Comparison of ENCODE assay signal across 23 cellular contexts in the genomic region with DNA sequence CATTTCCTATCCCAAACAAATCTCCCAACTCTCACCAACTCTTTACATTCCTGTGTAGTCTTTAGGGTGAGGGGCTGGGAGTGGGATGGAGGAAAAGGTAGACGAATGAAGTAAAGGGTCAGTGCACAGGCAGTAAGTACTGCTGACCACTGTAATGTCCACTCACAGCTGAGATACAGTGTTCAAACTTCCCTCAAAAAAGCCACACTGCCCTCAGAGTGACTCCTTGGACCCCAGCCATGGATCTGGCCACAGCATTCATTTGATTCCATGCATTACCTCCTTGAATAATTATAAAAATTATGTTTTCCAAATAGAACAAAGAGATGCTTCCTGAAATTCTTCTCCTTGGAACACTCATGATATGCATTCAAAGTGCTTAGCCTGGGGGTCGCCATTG.
"Had no signal": no experiment of that assay in that cellular context is flagged by ENCODE, and none has a peak within 500 bp of the region (broad histone marks: within the 10 kb centered on the region; RNA-seq: fewer than 3 reads in every experiment).

No MANE protein-coding gene starts in this region.

- H3K27me3 ChIP-seq: adrenal gland, cardiac muscle cell, dorsolateral prefrontal cortex, neural progenitor cell, stomach had no signal

- H3K9ac ChIP-seq: neural progenitor cell had no signal

- H3K27ac Mint-ChIP-seq: activated B cell treated with CpG ODN at 0.5 μM for 24 hours; activated CD8-positive, alpha-beta T cell treated with anti-CD3 and anti-CD28 coated beads for 36 hours; activated naive CD4-positive, alpha-beta T cell treated with anti-CD3 and anti-CD28 coated beads, Interleukin-2, amount 50 U/mL, for 24 hours; activated T-cell treated with anti-CD3 and anti-CD28 coated beads, Interleukin-2, amount 50 U/mL, for 72 hours; mesothelial cell of epicardium; neural progenitor cell; type B pancreatic cell had no signal

- H3K4me3 ChIP-seq: cardiac muscle cell, lung, neural progenitor cell, psoas muscle, stomach had no signal

- H3K27ac ChIP-seq: adrenal gland, cardiac muscle cell, dorsolateral prefrontal cortex, neural progenitor cell, psoas muscle, stomach had no signal

- H3K4me3 Mint-ChIP-seq: activated B cell treated with CpG ODN at 0.5 μM for 24 hours; activated CD8-positive, alpha-beta T cell treated with anti-CD3 and anti-CD28 coated beads for 36 hours; activated naive CD4-positive, alpha-beta T cell treated with anti-CD3 and anti-CD28 coated beads, Interleukin-2, amount 50 U/mL, for 24 hours; mesothelial cell of epicardium; naive B cell; neural progenitor cell; type B pancreatic cell had no signal

- H3K4me2 ChIP-seq: neural progenitor cell had no signal

- H3K36me3 ChIP-seq: adrenal gland, cardiac muscle cell, neural progenitor cell, stomach had no signal

- DNase-seq: activated B cell treated with CpG ODN at 0.5 μM for 24 hours; activated CD4-positive, alpha-beta T cell treated with anti-CD3 and anti-CD28 coated beads for 4 hours; activated CD8-positive, alpha-beta memory T cell treated with anti-CD3 and anti-CD28 coated beads, Interleukin-2, amount 50 U/mL, for 4 hours; activated CD8-positive, alpha-beta T cell treated with anti-CD3 and anti-CD28 coated beads for 36 hours; activated gamma-delta T cell; activated T-cell treated with anti-CD3 and anti-CD28 coated beads, Interleukin-2, amount 50 U/mL, for 72 hours; adrenal gland; dorsolateral prefrontal cortex; erythroblast; glutamatergic neuron; hypothalamus; naive B cell; psoas muscle; stimulated activated CD4-positive, alpha-beta T cell treated with anti-CD3 and anti-CD28 coated beads, Interleukin-15, amount 100 ng/mL, for 24 hours; stimulated activated CD4-positive, alpha-beta T cell treated with anti-CD3 and anti-CD28 coated beads, Interleukin-2, amount 100 ng/mL, for 48 hours; T-helper 9 cell had no signal

- H3K36me3 Mint-ChIP-seq: neural progenitor cell, type B pancreatic cell had no signal

- H3K9me3 ChIP-seq: adrenal gland, psoas muscle, stomach had no signal

- H3K4me1 ChIP-seq: psoas muscle had no signal

- H3K27me3 Mint-ChIP-seq: activated B cell treated with CpG ODN at 0.5 μM for 24 hours; activated CD8-positive, alpha-beta T cell treated with anti-CD3 and anti-CD28 coated beads for 36 hours; activated naive CD4-positive, alpha-beta T cell treated with anti-CD3 and anti-CD28 coated beads, Interleukin-2, amount 50 U/mL, for 24 hours; type B pancreatic cell had no signal
